ENCODE assay signal across 18 cellular contexts in the genomic region with DNA sequence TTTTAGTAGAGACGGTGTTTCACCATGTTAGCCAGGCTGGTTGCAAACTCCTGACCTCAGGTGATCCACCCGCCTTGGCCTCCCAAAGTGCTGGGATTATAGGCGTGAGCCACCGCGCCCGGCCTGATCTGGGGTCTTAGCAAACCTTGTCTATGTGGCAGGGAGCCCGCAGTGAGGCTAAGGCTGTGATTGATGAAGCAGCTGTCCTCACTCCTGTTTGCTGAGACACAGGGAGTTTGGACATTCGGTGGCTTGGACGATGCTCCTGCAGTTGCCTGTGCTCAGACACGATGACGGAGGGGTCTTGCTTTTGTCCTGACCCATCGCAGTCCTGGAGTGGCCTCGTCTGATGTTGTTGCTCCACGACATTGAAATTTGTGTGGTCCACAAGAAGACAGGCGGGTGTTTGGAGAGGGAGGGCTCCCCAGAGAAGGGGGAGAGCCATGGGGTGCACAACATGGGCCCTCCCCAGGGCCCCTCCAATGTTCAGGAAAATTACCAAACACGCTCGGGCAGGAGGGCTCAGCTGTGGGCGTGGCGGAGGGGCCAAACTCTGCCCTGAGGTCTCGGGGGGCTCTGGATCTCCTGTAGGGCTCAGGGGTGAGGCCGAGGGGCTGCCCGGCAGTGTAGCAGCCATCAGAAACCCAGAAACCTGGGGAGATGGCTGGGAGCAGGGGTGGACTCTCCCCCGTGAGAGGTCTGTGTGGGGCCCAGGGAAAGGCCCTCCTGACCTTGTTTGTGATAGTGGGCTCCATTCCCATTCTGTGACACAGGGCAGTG.
"Had no signal": no experiment of that assay in that cellular context is flagged by ENCODE, and none has a peak within 500 bp of the region (broad histone marks: within the 10 kb centered on the region; RNA-seq: fewer than 3 reads in every experiment).

No MANE protein-coding gene starts in this region.

- H3K36me3 ChIP-seq: brain microvascular endothelial cell, left lung, tibial nerve had no signal

- ATAC-seq: activated naive CD8-positive, alpha-beta T cell treated with anti-CD3 and anti-CD28 coated beads, Interleukin-2, amount 50 U/mL, for 24 hours; stimulated activated naive CD8-positive, alpha-beta T cell treated with anti-CD3 and anti-CD28 coated beads, Interleukin-15, Interleukin-2, amounts not matched to agents 100 U/mL and 50 U/mL, for 24 hours had no signal

- H3K27me3 ChIP-seq: brain microvascular endothelial cell, tibial nerve had no signal

- H3K27ac ChIP-seq: brain microvascular endothelial cell, left lung, parathyroid adenoma had no signal

- H3K4me1 ChIP-seq: parathyroid adenoma had no signal

- H3K4me3 ChIP-seq: coronary artery, left lung, tibial nerve had no signal

- FAIRE-seq: urothelium cell line had no signal

- DNase-seq: activated B cell treated with CpG ODN at 0.5 μM for 24 hours; activated CD4-positive, alpha-beta memory T cell treated with anti-CD3 and anti-CD28 coated beads for 36 hours; activated CD4-positive, alpha-beta T cell treated with anti-CD3 and anti-CD28 coated beads for 4 hours; activated naive CD4-positive, alpha-beta T cell treated with Interleukin-2 at 50 U/mL for 16 hours; activated naive CD8-positive, alpha-beta T cell treated with anti-CD3 and anti-CD28 coated beads, Interleukin-2, amount 50 U/mL, for 24 hours; activated T-cell treated with anti-CD3 and anti-CD28 coated beads, Interleukin-2, amount 50 U/mL, for 24 hours; brain microvascular endothelial cell; erythroblast; foreskin melanocyte; stimulated activated naive CD8-positive, alpha-beta T cell treated with anti-CD3 and anti-CD28 coated beads, Interleukin-15, Interleukin-2, amounts not matched to agents 100 U/mL and 50 U/mL, for 24 hours had no signal

- H3K36me3 Mint-ChIP-seq: activated CD4-positive, alpha-beta memory T cell treated with anti-CD3 and anti-CD28 coated beads for 36 hours had no signal

- H3K9me3 Mint-ChIP-seq: activated B cell treated with CpG ODN at 0.5 μM for 24 hours; activated CD4-positive, alpha-beta memory T cell treated with anti-CD3 and anti-CD28 coated beads for 36 hours; activated naive CD8-positive, alpha-beta T cell treated with anti-CD3 and anti-CD28 coated beads, Interleukin-2, amount 50 U/mL, for 24 hours; activated T-cell treated with anti-CD3 and anti-CD28 coated beads, Interleukin-2, amount 50 U/mL, for 24 hours; activated T-helper 2 cell treated with anti-CD3 and anti-CD28 coated beads, Interferon-gamma antibody, Interleukin-2, Interleukin-4, amounts not matched to agents 10 μg/mL and 5 μg/mL and 100 μg/mL, durations not matched to agents 14 hours and 24 hours and 36 hours; central memory CD8-positive, alpha-beta T cell; T-helper 2 cell treated with Interferon-gamma antibody and Interleukin-4, amounts not matched to agents 5 μg/mL and 100 μg/mL, for 36 hours had no signal

- H3K4me3 Mint-ChIP-seq: activated B cell treated with CpG ODN at 0.5 μM for 24 hours; activated CD4-positive, alpha-beta memory T cell treated with anti-CD3 and anti-CD28 coated beads for 36 hours; activated naive CD8-positive, alpha-beta T cell treated with anti-CD3 and anti-CD28 coated beads, Interleukin-2, amount 50 U/mL, for 24 hours; activated T-cell treated with anti-CD3 and anti-CD28 coated beads, Interleukin-2, amount 50 U/mL, for 24 hours; central memory CD8-positive, alpha-beta T cell; T-helper 2 cell treated with Interferon-gamma antibody and Interleukin-4, amounts not matched to agents 5 μg/mL and 100 μg/mL, for 36 hours had no signal

- H3K27ac Mint-ChIP-seq: activated B cell treated with CpG ODN at 0.5 μM for 24 hours; activated CD4-positive, alpha-beta memory T cell treated with anti-CD3 and anti-CD28 coated beads for 36 hours; activated naive CD8-positive, alpha-beta T cell treated with anti-CD3 and anti-CD28 coated beads, Interleukin-2, amount 50 U/mL, for 24 hours; activated T-cell treated with anti-CD3 and anti-CD28 coated beads, Interleukin-2, amount 50 U/mL, for 24 hours; activated T-helper 2 cell treated with anti-CD3 and anti-CD28 coated beads, Interferon-gamma antibody, Interleukin-2, Interleukin-4, amounts not matched to agents 10 μg/mL and 5 μg/mL and 100 μg/mL, durations not matched to agents 14 hours and 24 hours and 36 hours; T-helper 2 cell treated with Interferon-gamma antibody and Interleukin-4, amounts not matched to agents 5 μg/mL and 100 μg/mL, for 36 hours had no signal

- H3K27me3 Mint-ChIP-seq: activated CD4-positive, alpha-beta memory T cell treated with anti-CD3 and anti-CD28 coated beads for 36 hours; activated naive CD8-positive, alpha-beta T cell treated with anti-CD3 and anti-CD28 coated beads, Interleukin-2, amount 50 U/mL, for 24 hours; activated T-cell treated with anti-CD3 and anti-CD28 coated beads, Interleukin-2, amount 50 U/mL, for 24 hours; central memory CD8-positive, alpha-beta T cell had no signal
